Comparison of ENCODE assay signal across 21 cellular contexts in the genomic region with DNA sequence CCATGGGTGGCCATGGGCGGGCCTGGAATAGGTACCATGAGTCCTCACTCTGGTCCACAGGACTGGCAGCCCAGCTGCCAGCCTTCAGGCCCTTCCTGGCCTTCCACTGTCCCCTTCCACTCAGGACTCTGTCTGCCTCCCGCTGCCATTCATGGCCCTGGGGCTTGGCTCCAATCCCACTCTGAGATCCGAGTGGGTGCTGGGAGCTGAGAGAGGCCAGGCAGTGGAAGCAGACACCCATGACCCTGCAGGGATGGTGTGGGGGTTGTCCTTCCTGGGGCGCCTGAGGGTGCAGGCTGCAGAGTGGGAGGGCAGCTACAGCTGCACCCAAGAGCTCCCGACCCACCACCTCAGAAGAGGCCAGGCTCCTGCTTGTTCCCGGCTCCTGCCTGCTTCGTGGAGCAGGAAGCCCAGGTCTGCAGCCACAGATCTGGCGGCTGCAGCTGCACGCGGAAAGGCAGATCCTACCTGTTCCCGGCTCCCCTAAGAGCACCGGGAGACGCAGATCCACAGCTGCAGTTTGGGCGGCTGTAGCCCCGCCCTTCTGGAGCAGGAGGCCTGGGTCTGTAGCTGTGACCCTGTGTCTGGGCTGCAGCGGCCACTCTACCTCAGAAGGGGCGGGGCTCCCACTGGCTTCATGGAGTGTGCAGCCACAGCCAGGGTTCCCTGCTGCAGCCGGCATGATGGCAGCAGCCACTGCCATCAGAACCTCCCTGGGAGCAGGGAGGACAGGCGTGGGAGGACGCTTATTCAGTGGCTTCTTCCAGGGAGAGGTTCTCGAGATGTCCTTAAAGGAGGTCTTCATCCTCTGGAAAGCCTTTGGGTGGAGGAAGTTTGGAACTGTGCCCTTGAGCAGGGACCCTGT. TPM values are rescaled to one million over a fixed set of nuclear protein-coding genes. Genes with fewer than 3 reads are reported as not detected.
DNase-seq lines count a peak whose midpoint lies in the region; ATAC-seq, FAIRE-seq and TF ChIP-seq lines count a peak whose summit lies in the region.
"Had no signal": no experiment of that assay in that cellular context is flagged by ENCODE, and none has a peak within 500 bp of the region (broad histone marks: within the 10 kb centered on the region; RNA-seq: fewer than 3 reads in every experiment).

No MANE protein-coding gene starts in this region.

- TF ChIP-seq POLR2A in HepG2 (IDR thresholded peaks at IDR 0.05; ENCODE audit: insufficient read depth in 1 of 2, low read depth in 2 of 2, low read length in 2 of 2): no peak
- no peak for TF ChIP-seq POLR2A in right lobe of liver (IDR thresholded peaks at IDR 0.05)

- H3K27me3 ChIP-seq in HepG2 (ENCODE audit: control insufficient read depth in 1 of 2, insufficient read depth in 2 of 2, low read length in 2 of 2) (no peaks in the 10 kb centered on the region; a peak in 1 of 5 replicates), right lobe of liver (no peaks in the 10 kb centered on the region), astrocyte (ENCODE audit: insufficient read depth, low read length) (no peaks in the 10 kb centered on the region), muscle layer of colon (ENCODE audit: control insufficient read depth in 1 of 2, insufficient read depth in 2 of 2, low read length in 2 of 2) (no peaks in the 10 kb centered on the region)
- H3K27me3 ChIP-seq: Peyer's patch had no signal

- in situ Hi-C loops in HepG2 (cut with HindIII; ENCODE audit: extremely low pct_ligation_motif_present, low pct_unique_long_range_greater_than_20kb): no loop called here

- peaks cover 13% of the 10 kb centered on the region for H3K4me1 Mint-ChIP-seq in astrocyte (ENCODE audit: low read depth, unreplicated experiment)

- no peak overlapping the region for H3K4me3 Mint-ChIP-seq in astrocyte (ENCODE audit: unreplicated experiment)

- TF ChIP-seq RAD21 in HepG2 (CRISPR knock-in tag; IDR thresholded peaks at IDR 0.05): no peak

- H3K9me3 Mint-ChIP-seq in astrocyte (ENCODE audit: unreplicated experiment): peaks cover 8% of the 10 kb centered on the region

- no peak for TF ChIP-seq CTCF in HepG2 (CRISPR knock-in tag; IDR thresholded peaks at IDR 0.05)
- no peak for TF ChIP-seq CTCF in right lobe of liver (IDR thresholded peaks at IDR 0.05)
- no peak for TF ChIP-seq CTCF in astrocyte (IDR thresholded peaks at IDR 0.05; ENCODE audit: insufficient read depth, low read depth, low read length)

- CTCF ChIA-PET in HepG2 (lab: Yijun Ruan, JAX; ENCODE audit: low intra/inter-chr PET ratio, low total read pairs): no interaction called here

- H3K79me2 ChIP-seq in HepG2 (ENCODE audit: insufficient read depth, low read length) (no peaks in the 10 kb centered on the region), astrocyte (ENCODE audit: insufficient read depth, low read length) (no peaks in the 10 kb centered on the region)

- FAIRE-seq in HepG2 (lab: Jason Lieb, UNC): no peak
- FAIRE-seq in astrocyte (lab: Jason Lieb, UNC): no peak
- FAIRE-seq: A549, GM12891 had no signal

- no peak for TF ChIP-seq EP300 in HepG2 (IDR thresholded peaks at IDR 0.05; ENCODE audit: low read depth in 2 of 2, low read length in 2 of 2)
- no peak for TF ChIP-seq EP300 in HepG2 (CRISPR knock-in tag; IDR thresholded peaks at IDR 0.05; ENCODE audit: borderline replicate concordance)

- no peaks in the 10 kb centered on the region for H4K20me1 ChIP-seq in HepG2 (ENCODE audit: insufficient read depth, low read length)
- peaks cover 10% of the 10 kb centered on the region for H4K20me1 ChIP-seq in astrocyte (ENCODE audit: insufficient read depth, low read length)

- H3K27ac Mint-ChIP-seq in astrocyte (ENCODE audit: unreplicated experiment): peak overlapping the region; percentile 53

- H3K4me2 ChIP-seq in HepG2 (ENCODE audit: low read depth, low read length) (no peak overlapping the region), astrocyte (ENCODE audit: low read length) (no peak overlapping the region)
- H3K4me2 ChIP-seq: A549 had no signal

- ATAC-seq in HepG2 (no peak), right lobe of liver (no peak), sciatic nerve (no peak)
- ATAC-seq: A549 had no signal

- POLR2A ChIA-PET in HepG2 (lab: Yijun Ruan, JAX): no interaction called here

- H3K4me3 ChIP-seq in HepG2 (replicated peaks in 1 of 3; ENCODE audit: insufficient read depth in 1 of 3, low read depth in 2 of 3, low read length in 3 of 3) (no peak overlapping the region), right lobe of liver (no peak overlapping the region), astrocyte (ENCODE audit: insufficient read depth, low read depth, low read length) (no peak overlapping the region), muscle layer of colon (ENCODE audit: low read depth in 1 of 2, low read length in 2 of 2) (no peak overlapping the region)
- H3K4me3 ChIP-seq: A549, GM23248, Peyer's patch had no signal

- DNase-seq in HepG2 (ENCODE audit: low spot score): no peak
- no peak for DNase-seq in right lobe of liver
- DNase-seq in astrocyte (ENCODE audit: low read depth): no peak
- DNase-seq in GDM1 (lab: John Stamatoyannopoulos, UW): no peak
- no peak for DNase-seq in sciatic nerve (ENCODE audit: low spot score)
- DNase-seq in activated T-cell treated with anti-CD3 and anti-CD28 coated beads, Interleukin-2, amount 50 U/mL, for 1 hour: no peak
- DNase-seq: DMS 273 treated with DMSO at 0.1 percent for 48 hours, GF-D8, GM23248, KG1, NCI-H1048, NCI-H146, NCI-H2081, NCI-H2227 treated with DMSO at 0.1 percent for 48 hours, NCI-H524, Peyer's patch, SHP77 treated with DMSO at 0.1 percent for 48 hours had no signal

- H2AFZ ChIP-seq in HepG2 (ENCODE audit: low read length) (no peak overlapping the region), astrocyte (ENCODE audit: low read depth, low read length) (no peak overlapping the region)
- H2AFZ ChIP-seq: GM23248 had no signal

- intact Hi-C loops in HepG2 (cut with micrococcal nuclease; ENCODE audit: unreplicated experiment) (no loop called here), right lobe of liver (cut with DNase I) (no loop called here), sciatic nerve (cut with DNase I) (no loop called here)

- H3K9me3 ChIP-seq in HepG2 (ENCODE audit: low read length): peaks cover 1% of the 10 kb centered on the region; the same call in 1 of the 2 replicates
- H3K9me3 ChIP-seq in right lobe of liver: no peaks in the 10 kb centered on the region
- H3K9me3 ChIP-seq in astrocyte (ENCODE audit: insufficient read depth, low read depth, low read length): peaks cover 3% of the 10 kb centered on the region
- H3K9me3 ChIP-seq in muscle layer of colon (ENCODE audit: low read length): no peaks in the 10 kb centered on the region
- H3K9me3 ChIP-seq: Peyer's patch had no signal

- H3K36me3 Mint-ChIP-seq in astrocyte (ENCODE audit: low read depth, unreplicated experiment): peaks cover 37% of the 10 kb centered on the region

- no peaks in the 10 kb centered on the region for H3K27me3 Mint-ChIP-seq in astrocyte (ENCODE audit: low read depth, unreplicated experiment)

- WGBS in HepG2 (ENCODE audit: low lambda C conversion rate): 100% methylated on average over 7 of the region's 21 CpGs
- 90% methylated on average over 2 of the region's 21 CpGs for WGBS in right lobe of liver (ENCODE audit: insufficient coverage, low coverage, low lambda C conversion rate, missing lambda C conversion rate)

- H3K36me3 ChIP-seq in HepG2 (replicated peaks in 1 of 2; ENCODE audit: control insufficient read depth in 1 of 2, insufficient read depth in 2 of 2, low read length in 2 of 2): peaks cover 18 to 60% of the 10 kb centered on the region in 2 experiments; a peak in 4 of 5 replicates
- H3K36me3 ChIP-seq in right lobe of liver: peaks cover 0 to 52% (median 24%) of the 10 kb centered on the region in 4 donors
- peaks cover 15% of the 10 kb centered on the region for H3K36me3 ChIP-seq in astrocyte (ENCODE audit: insufficient read depth, low read length)
- H3K36me3 ChIP-seq in muscle layer of colon (ENCODE audit: insufficient read depth, low read length): peaks cover 55% of the 10 kb centered on the region

- H3K27ac ChIP-seq in HepG2 (ENCODE audit: extremely low read length, insufficient read depth, low read length): no peak overlapping the region
- no peak overlapping the region for H3K27ac ChIP-seq in right lobe of liver
- no peak overlapping the region for H3K27ac ChIP-seq in astrocyte (ENCODE audit: low read depth, low read length)
- H3K27ac ChIP-seq in muscle layer of colon (ENCODE audit: low read depth, low read length): peak overlapping the region; percentile 62
- H3K27ac ChIP-seq: A549, C4-2B, GM23248, Peyer's patch had no signal

- BruUV-seq in HepG2 (replicated peaks; lab: Mats Ljungman, UMichigan): no TSS peak

- H3K9ac ChIP-seq in HepG2 (ENCODE audit: insufficient read depth, low read depth, low read length) (no peak overlapping the region), astrocyte (ENCODE audit: low read length) (no peak overlapping the region), muscle layer of colon (ENCODE audit: low read length) (no peak overlapping the region)
- H3K9ac ChIP-seq: GM23248 had no signal

- H3K4me1 ChIP-seq in HepG2 (ENCODE audit: insufficient read depth, low read length) (no peaks in the 10 kb centered on the region), right lobe of liver (no peaks in the 10 kb centered on the region), astrocyte (ENCODE audit: insufficient read depth, low read length) (no peaks in the 10 kb centered on the region), muscle layer of colon (ENCODE audit: insufficient read depth, low read length) (peaks cover 69% of the 10 kb centered on the region)
- H3K4me1 ChIP-seq: A549 had no signal

RNA-seq across cellular contexts. Expression of a gene that starts 27.5 kb away (rescaled TPM):
- 5.9 and 9.9 TPM in 2 replicates for total RNA-seq in HepG2 (2016; rRNA removed; fragmentation: Illumina TruSeq; extraction: Trizol)
- total RNA-seq in HepG2 (2016; cell fraction: cytosol; rRNA removed; fragmentation: Illumina TruSeq; extraction: Trizol; ENCODE audit: low read depth): 3.2 and 3.6 TPM in 2 replicates
- 4.3 and 13.3 TPM in 2 replicates for total RNA-seq in HepG2 (2016; cell fraction: insoluble cytoplasmic fraction; rRNA removed; fragmentation: Illumina TruSeq; extraction: Trizol)
- total RNA-seq in HepG2 (2016; cell fraction: membrane; rRNA removed; fragmentation: Illumina TruSeq; extraction: Trizol): 4.7 and 5.4 TPM in 2 replicates
- 12.8 and 19.6 TPM in 2 replicates for total RNA-seq in HepG2 (2016; cell fraction: nucleus; rRNA removed; fragmentation: Illumina TruSeq; extraction: Trizol)
- 8.9 and 11.4 TPM in 2 replicates for polyA plus RNA-seq in HepG2 (2011; rRNA removed)
- polyA plus RNA-seq in HepG2 (2011; cell fraction: cytosol; rRNA removed): 3.7 and 3.8 TPM in 2 replicates
- polyA plus RNA-seq in HepG2 (2011; cell fraction: nucleus; rRNA removed): 32.6 and 32.7 TPM in 2 replicates
- polyA plus RNA-seq in HepG2 (2012): 8.7 and 9.4 TPM in 2 replicates
- polyA plus RNA-seq in HepG2 (2016; cell fraction: cytosol; fragmentation: Illumina TruSeq; extraction: Trizol; ENCODE audit: low read depth): 1.2 and 1.7 TPM in 2 replicates
- polyA plus RNA-seq in HepG2 (2016; cell fraction: insoluble cytoplasmic fraction; fragmentation: Illumina TruSeq; extraction: Trizol; ENCODE audit: low read depth): 6.1 and 8.6 TPM in 2 replicates
- polyA plus RNA-seq in HepG2 (2016; cell fraction: membrane; fragmentation: Illumina TruSeq; extraction: Trizol; ENCODE audit: low read depth): 3.5 and 3.6 TPM in 2 replicates
- polyA plus RNA-seq in HepG2 (2016; cell fraction: nucleus; fragmentation: Illumina TruSeq; extraction: Trizol; ENCODE audit: insufficient read depth, low read depth): 34.8 and 38.5 TPM in 2 replicates
- 24.9 and 42.4 TPM in 2 replicates for polyA minus RNA-seq in HepG2 (2011; rRNA and poly(A)+ RNA removed; ENCODE audit: low replicate concordance)
- polyA minus RNA-seq in HepG2 (2011; cell fraction: cytosol; rRNA and poly(A)+ RNA removed): 8.0 and 8.1 TPM in 2 replicates
- polyA minus RNA-seq in HepG2 (2011; cell fraction: nucleus; rRNA and poly(A)+ RNA removed): 22.9 and 24.8 TPM in 2 replicates
- total RNA-seq in right lobe of liver: 10 to 100 TPM in 4 of 6 experiments, 1 to 10 TPM in 2; 5.8 to 21.2 (median 11.5) TPM
- total RNA-seq in astrocyte: 14.0 and 14.9 TPM in 2 replicates
- 27.0 TPM for total RNA-seq in sciatic nerve

RNA-seq across cellular contexts. Expression of a gene that starts 27.6 kb away (rescaled TPM):
- total RNA-seq in HepG2 (2016; rRNA removed; fragmentation: Illumina TruSeq; extraction: Trizol) (100 and 128 TPM in 2 replicates), right lobe of liver (10 to 100 TPM; 18.8 to 50.4 (median 26.0) TPM), astrocyte (67.4 and 69.1 TPM in 2 replicates), sciatic nerve (30.7 TPM)
- total RNA-seq in HepG2 (2016; cell fraction: cytosol; rRNA removed; fragmentation: Illumina TruSeq; extraction: Trizol; ENCODE audit: low read depth): 51.5 and 56.8 TPM in 2 replicates
- total RNA-seq in HepG2 (2016; cell fraction: insoluble cytoplasmic fraction; rRNA removed; fragmentation: Illumina TruSeq; extraction: Trizol): 90.5 and 136 TPM in 2 replicates
- total RNA-seq in HepG2 (2016; cell fraction: membrane; rRNA removed; fragmentation: Illumina TruSeq; extraction: Trizol): 53.3 and 53.5 TPM in 2 replicates
- total RNA-seq in HepG2 (2016; cell fraction: nucleus; rRNA removed; fragmentation: Illumina TruSeq; extraction: Trizol): 41.8 and 43.3 TPM in 2 replicates
- 56.3 and 61.5 TPM in 2 replicates for polyA plus RNA-seq in HepG2 (2011; rRNA removed)
- polyA plus RNA-seq in HepG2 (2011; cell fraction: cytosol; rRNA removed): 52.8 and 61.9 TPM in 2 replicates
- 26.4 and 27.8 TPM in 2 replicates for polyA plus RNA-seq in HepG2 (2011; cell fraction: nucleus; rRNA removed)
- 49.9 and 56.6 TPM in 2 replicates for polyA plus RNA-seq in HepG2 (2012)
- polyA plus RNA-seq in HepG2 (2016; cell fraction: cytosol; fragmentation: Illumina TruSeq; extraction: Trizol; ENCODE audit: low read depth): 48.1 and 59.5 TPM in 2 replicates
- polyA plus RNA-seq in HepG2 (2016; cell fraction: insoluble cytoplasmic fraction; fragmentation: Illumina TruSeq; extraction: Trizol; ENCODE audit: low read depth): 119 and 125 TPM in 2 replicates
- polyA plus RNA-seq in HepG2 (2016; cell fraction: membrane; fragmentation: Illumina TruSeq; extraction: Trizol; ENCODE audit: low read depth): 41.7 and 46.4 TPM in 2 replicates
- polyA plus RNA-seq in HepG2 (2016; cell fraction: nucleus; fragmentation: Illumina TruSeq; extraction: Trizol; ENCODE audit: insufficient read depth, low read depth): 59.6 and 63.8 TPM in 2 replicates
- 26.5 and 74.2 TPM in 2 replicates for polyA minus RNA-seq in HepG2 (2011; rRNA and poly(A)+ RNA removed; ENCODE audit: low replicate concordance)
- polyA minus RNA-seq in HepG2 (2011; cell fraction: cytosol; rRNA and poly(A)+ RNA removed): 12.5 and 18.9 TPM in 2 replicates
- polyA minus RNA-seq in HepG2 (2011; cell fraction: nucleus; rRNA and poly(A)+ RNA removed): 21.3 and 25.6 TPM in 2 replicates

RNA-seq across cellular contexts. Expression of a gene that starts 49.6 kb away (rescaled TPM):
- total RNA-seq in HepG2 (2016; rRNA removed; fragmentation: Illumina TruSeq; extraction: Trizol) (not detected in 2 replicates), right lobe of liver (not detected), astrocyte (not detected in 2 replicates), sciatic nerve (not detected)
- not detected in 2 replicates for total RNA-seq in HepG2 (2016; cell fraction: cytosol; rRNA removed; fragmentation: Illumina TruSeq; extraction: Trizol; ENCODE audit: low read depth)
- total RNA-seq in HepG2 (2016; cell fraction: insoluble cytoplasmic fraction; rRNA removed; fragmentation: Illumina TruSeq; extraction: Trizol): not detected in 2 replicates
- not detected in 2 replicates for total RNA-seq in HepG2 (2016; cell fraction: membrane; rRNA removed; fragmentation: Illumina TruSeq; extraction: Trizol)
- not detected in 2 replicates for total RNA-seq in HepG2 (2016; cell fraction: nucleus; rRNA removed; fragmentation: Illumina TruSeq; extraction: Trizol)
- not detected in 2 replicates for polyA plus RNA-seq in HepG2 (2011; rRNA removed)
- not detected in 2 replicates for polyA plus RNA-seq in HepG2 (2011; cell fraction: cytosol; rRNA removed)
- not detected in 2 replicates for polyA plus RNA-seq in HepG2 (2011; cell fraction: nucleus; rRNA removed)
- not detected in 2 replicates for polyA plus RNA-seq in HepG2 (2012)
- not detected in 2 replicates for polyA plus RNA-seq in HepG2 (2016; cell fraction: cytosol; fragmentation: Illumina TruSeq; extraction: Trizol; ENCODE audit: low read depth)
- not detected in 2 replicates for polyA plus RNA-seq in HepG2 (2016; cell fraction: insoluble cytoplasmic fraction; fragmentation: Illumina TruSeq; extraction: Trizol; ENCODE audit: low read depth)
- polyA plus RNA-seq in HepG2 (2016; cell fraction: membrane; fragmentation: Illumina TruSeq; extraction: Trizol; ENCODE audit: low read depth): not detected in 2 replicates
- polyA plus RNA-seq in HepG2 (2016; cell fraction: nucleus; fragmentation: Illumina TruSeq; extraction: Trizol; ENCODE audit: insufficient read depth, low read depth): not detected in 2 replicates
- not detected in 2 replicates for polyA minus RNA-seq in HepG2 (2011; rRNA and poly(A)+ RNA removed; ENCODE audit: low replicate concordance)
- polyA minus RNA-seq in HepG2 (2011; cell fraction: cytosol; rRNA and poly(A)+ RNA removed): not detected in 2 replicates
- polyA minus RNA-seq in HepG2 (2011; cell fraction: nucleus; rRNA and poly(A)+ RNA removed): not detected in 2 replicates
- total RNA-seq: GM23248, Peyer's patch had no signal
- polyA plus RNA-seq: A549, GM23248 had no signal
